In genomic region chr3:5707794-5708193, GRCh38 we compare ENCODE assay signal across 39 cellular contexts.
"Had no signal": no experiment of that assay in that cellular context is flagged by ENCODE, and none has a peak within 500 bp of the region (broad histone marks: within the 10 kb centered on the region; RNA-seq: fewer than 3 reads in every experiment).

No MANE protein-coding gene starts in this region.

- H2AFZ ChIP-seq: PC-9 had no signal

- ATAC-seq: activated CD8-positive, alpha-beta memory T cell treated with anti-CD3 and anti-CD28 coated beads, Interleukin-2, amount 10 ng/mL, durations not matched to agents 7 days and 5 days; activated T-cell treated with anti-CD3 and anti-CD28 coated beads, Interleukin-2, amount 50 U/mL, for 72 hours; activated T-helper 17 cell treated with anti-CD3 and anti-CD28 coated beads, Interleukin-2, amount 50 U/mL, for 72 hours; Right ventricle myocardium inferior had no signal

- H3K36me3 ChIP-seq: brain microvascular endothelial cell had no signal

- H3K27me3 ChIP-seq: brain microvascular endothelial cell had no signal

- DNase-seq: activated B cell treated with CpG ODN at 0.5 μM for 24 hours; activated CD4-positive, alpha-beta memory T cell treated with anti-CD3 and anti-CD28 coated beads, Interleukin-2, amount 10 ng/mL, durations not matched to agents 7 days and 5 days; activated CD4-positive, alpha-beta T cell treated with anti-CD3 and anti-CD28 coated beads for 4 hours; activated CD4-positive, alpha-beta T cell treated with anti-CD3 and anti-CD28 coated beads, Interleukin-2, amount 50 U/mL, for 1 hour; activated CD4-positive, CD25-positive, alpha-beta regulatory T cell treated with anti-CD3 and anti-CD28 coated beads, Interleukin-2, amount 50 U/mL, for 72 hours; activated CD8-positive, alpha-beta memory T cell treated with anti-CD3 and anti-CD28 coated beads for 24 hours; activated CD8-positive, alpha-beta memory T cell treated with anti-CD3 and anti-CD28 coated beads, Interleukin-2, amount 10 ng/mL, durations not matched to agents 7 days and 5 days; activated effector memory CD4-positive, alpha-beta T cell treated with anti-CD3 and anti-CD28 coated beads, Interleukin-2, amount 50 U/mL, for 16 hours; activated naive CD4-positive, alpha-beta T cell; activated naive CD4-positive, alpha-beta T cell treated with anti-CD3 and anti-CD28 coated beads, Interleukin-2, amount 50 U/mL, for 16 hours; activated naive CD8-positive, alpha-beta T cell treated with anti-CD3 and anti-CD28 coated beads for 36 hours; activated T-cell treated with anti-CD3 and anti-CD28 coated beads, Interleukin-2, amount 50 U/mL, for 1 hour; activated T-cell treated with anti-CD3 and anti-CD28 coated beads, Interleukin-2, amount 50 U/mL, for 72 hours; amniotic stem cell; aorta; brain microvascular endothelial cell; central memory CD4-positive, alpha-beta T cell; NCI-H1092 treated with DMSO at 0.1 percent for 48 hours; NCI-H1417; NCI-H146; NCI-H187; NCI-H2029 treated with DMSO at 0.1 percent for 48 hours; NCI-H2107; NCI-H2171; NCI-H510A; NCI-H526; NCI-H748 treated with DMSO at 0.1 percent for 48 hours; NK-92 treated with Interleukin-12 subunit alpha and Interleukin-12 subunit beta, amount 100 ng/mL, for 24 hours; PC-9; SIG-M5; SW 1271; T-helper 1 cell; T-helper 2 cell; T-helper 9 cell had no signal

- H3K27ac ChIP-seq: brain microvascular endothelial cell, PC-9, RWPE1, VCaP had no signal

- H3K4me3 ChIP-seq: PC-9 had no signal

- FAIRE-seq: RCC 7860 had no signal

- H3K4me2 ChIP-seq: PC-9 had no signal
